Comparison of ENCODE assay signal across 8 cellular contexts in the genomic region with DNA sequence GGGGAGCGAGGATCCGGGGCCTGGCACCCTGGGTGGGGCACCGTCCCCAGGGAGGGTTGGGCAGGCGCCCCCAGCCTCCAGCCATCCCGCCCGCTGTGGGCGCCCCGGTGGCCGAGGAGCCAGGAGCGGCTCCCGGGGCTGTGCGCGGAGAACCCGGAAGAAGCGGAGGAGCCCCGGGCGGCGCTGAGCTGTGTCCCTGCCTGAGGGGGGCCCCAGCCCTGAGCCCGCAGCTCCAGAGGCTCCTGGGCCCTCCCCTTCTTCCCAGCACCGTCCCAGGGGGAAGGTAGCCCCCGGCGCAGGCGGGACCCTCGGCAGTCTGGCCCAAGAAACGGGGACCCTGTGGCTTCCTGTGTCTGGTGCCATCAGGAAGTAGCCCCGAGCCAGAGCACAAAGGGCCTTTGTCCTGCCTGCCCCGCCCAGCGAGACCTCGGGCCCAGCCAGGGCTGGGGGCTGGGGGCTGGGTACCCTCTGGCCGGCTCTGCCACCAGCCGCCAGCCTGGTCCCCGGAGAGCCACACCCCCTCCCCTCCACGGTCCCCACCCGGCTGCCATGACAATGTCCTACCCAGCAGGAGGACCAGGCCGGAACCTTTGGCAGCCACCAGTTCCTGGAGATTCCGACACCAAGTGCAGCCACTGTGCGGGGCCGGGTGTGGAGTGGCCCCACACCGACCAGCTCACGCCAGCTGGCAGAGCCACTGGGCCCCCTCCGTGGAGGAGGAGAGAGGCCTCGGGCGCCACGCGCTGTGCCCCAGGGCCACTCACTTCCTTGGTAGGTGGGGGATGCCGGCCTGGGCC. TPM values are rescaled to one million over a fixed set of nuclear protein-coding genes. Genes with fewer than 3 reads are reported as not detected.
DNase-seq lines count a peak whose midpoint lies in the region; ATAC-seq and TF ChIP-seq lines count a peak whose summit lies in the region.

No MANE protein-coding gene starts in this region.

- H3K27me3 ChIP-seq in CD8-positive, alpha-beta memory T cell (ENCODE audit: insufficient read depth, low read length, poor library complexity, severe bottlenecking): no peaks in the 10 kb centered on the region

- H3K27ac ChIP-seq in CD8-positive, alpha-beta memory T cell (ENCODE audit: low read depth, low read length): peak overlapping the region; percentile 82

- H3K27ac Mint-ChIP-seq in CD8-positive, alpha-beta memory T cell: peak overlapping the region in 3 of 8 donors; percentile 29 to 50 (median 50)
- no peak overlapping the region for H3K27ac Mint-ChIP-seq in chondrocyte (ENCODE audit: unreplicated experiment)

- H3K4me3 Mint-ChIP-seq in CD8-positive, alpha-beta memory T cell: peak overlapping the region in 5 of 7 donors; percentile 23 to 89 (median 82)
- H3K4me3 Mint-ChIP-seq in chondrocyte (ENCODE audit: unreplicated experiment): no peak overlapping the region

- DNase-seq in CD8-positive, alpha-beta memory T cell: peak in 4 of 5 donors; percentile 19 to 56 (median 44)
- peak; percentile 49 for DNase-seq in OCI-M1 (lab: John Stamatoyannopoulos, UW)
- DNase-seq in astrocyte of the spinal cord (ENCODE audit: low read depth, low spot score): peak; percentile 10
- peak in 50 of 51 donors; percentile 25 to 94 (median 74) for DNase-seq in hypothalamus (lab: John Stamatoyannopoulos, UW)
- DNase-seq in retina: peak; percentile 91
- DNase-seq in chondrocyte (ENCODE audit: low spot score): no peak
- no peak for DNase-seq in NCI-H2196 (lab: John Stamatoyannopoulos, UW; ENCODE audit: unreplicated experiment)

- POLR2A ChIA-PET in CD8-positive, alpha-beta memory T cell (lab: Charles Lee): interaction anchor here (0.6 to 1.5 kb wide), 2 partner anchors 15 to 991 kb away, joined by 3 to 4 read pairs; a partner anchor contains a TSS

- peak overlapping the region; percentile 74 for H3K4me3 ChIP-seq in CD8-positive, alpha-beta memory T cell (ENCODE audit: low read length)
- H3K4me3 ChIP-seq in astrocyte of the spinal cord (ENCODE audit: low read depth, low read length): peak overlapping the region; percentile 35

- H3K9me3 ChIP-seq in CD8-positive, alpha-beta memory T cell (ENCODE audit: low read length): no peaks in the 10 kb centered on the region

- peaks cover 0 to 2% of the 10 kb centered on the region in 2 donors for H3K27me3 Mint-ChIP-seq in CD8-positive, alpha-beta memory T cell
- no peaks in the 10 kb centered on the region for H3K27me3 Mint-ChIP-seq in chondrocyte (ENCODE audit: low read depth)

- CTCF ChIA-PET in CD8-positive, alpha-beta memory T cell (lab: Charles Lee): interaction anchor here (1.4 to 2.1 kb wide), 2 partner anchors 35 to 214 kb away, joined by 3 to 6 read pairs; no protein-coding TSS in a partner anchor

- H3K36me3 Mint-ChIP-seq in CD8-positive, alpha-beta memory T cell: no peaks in the 10 kb centered on the region
- no peaks in the 10 kb centered on the region for H3K36me3 Mint-ChIP-seq in chondrocyte (ENCODE audit: low read depth)

- peak; percentile 41 for ATAC-seq in GM21619 (IDR thresholded peaks at IDR 0.05; ENCODE audit: unreplicated experiment)

- peaks cover 0 to 2% (median 2%) of the 10 kb centered on the region in 3 donors for H3K4me1 Mint-ChIP-seq in CD8-positive, alpha-beta memory T cell
- H3K4me1 Mint-ChIP-seq in chondrocyte (ENCODE audit: low read depth): no peaks in the 10 kb centered on the region

- in situ Hi-C loops in astrocyte of the spinal cord (cut with HindIII; ENCODE audit: low sequenced_read_pairs): no loop called here

- H3K36me3 ChIP-seq in CD8-positive, alpha-beta memory T cell (ENCODE audit: insufficient read depth, low read length): no peaks in the 10 kb centered on the region

- H3K9me3 Mint-ChIP-seq in CD8-positive, alpha-beta memory T cell: peaks cover under 1 to 9% (median 8%) of the 10 kb centered on the region in 5 donors
- H3K9me3 Mint-ChIP-seq in chondrocyte (ENCODE audit: low read depth): peaks cover 9% of the 10 kb centered on the region

- TF ChIP-seq CTCF in astrocyte of the spinal cord (IDR thresholded peaks at IDR 0.05; ENCODE audit: low read depth, low read length) (no peak), chondrocyte (IDR thresholded peaks at IDR 0.05) (no peak)

- H3K4me1 ChIP-seq in CD8-positive, alpha-beta memory T cell (ENCODE audit: insufficient read depth, low read length): peaks cover 5% of the 10 kb centered on the region

RNA-seq across cellular contexts. Expression of a gene that starts 15.6 kb away (rescaled TPM):
- not detected for total RNA-seq in CD8-positive, alpha-beta memory T cell
- polyA plus RNA-seq in CD8-positive, alpha-beta memory T cell: not detected
- not detected in 3 replicates for total RNA-seq in chondrocyte

RNA-seq across cellular contexts. Expression of a gene that starts 42.2 kb away (rescaled TPM):
- 10 to 100 TPM; 18.7 to 20.8 TPM for total RNA-seq in CD8-positive, alpha-beta memory T cell
- polyA plus RNA-seq in CD8-positive, alpha-beta memory T cell: 7.9 TPM
- total RNA-seq in chondrocyte: 9.2 to 15.1 TPM (median 9.2 TPM) in 3 replicates

RNA-seq across cellular contexts. Expression of a gene that starts 48.3 kb away (rescaled TPM):
- 10 to 100 TPM; 91.0 to 97.1 TPM for total RNA-seq in CD8-positive, alpha-beta memory T cell
- polyA plus RNA-seq in CD8-positive, alpha-beta memory T cell: 2.0 TPM
- total RNA-seq in chondrocyte: not detected in 3 replicates

RNA-seq across cellular contexts. Expression of a gene that starts 55.8 kb away (rescaled TPM):
- total RNA-seq in CD8-positive, alpha-beta memory T cell: 100 to 1,000 TPM; 180 to 193 TPM
- 1.9 TPM for polyA plus RNA-seq in CD8-positive, alpha-beta memory T cell
- total RNA-seq in chondrocyte: 0.24 to 0.59 TPM in 2 of 3 replicates, not detected in the other

Comparison
In these comparisons a context has a peak if more than half of its experiments do, and no peak if none do; other contexts are left out.
1. DNase-seq: peak in CD8-positive, alpha-beta memory T cell (4 of 5), OCI-M1 (single experiment), astrocyte of the spinal cord (single experiment), hypothalamus (50 of 51) and retina (single experiment); none in chondrocyte (single experiment) and NCI-H2196 (single experiment).
2. RNA of a gene that starts 48.3 kb away (total RNA-seq): 91.0 to 97.1 TPM in CD8-positive, alpha-beta memory T cell; not detected in chondrocyte; every median in the first group is over 10 times any median in the second.